In the genomic region with DNA sequence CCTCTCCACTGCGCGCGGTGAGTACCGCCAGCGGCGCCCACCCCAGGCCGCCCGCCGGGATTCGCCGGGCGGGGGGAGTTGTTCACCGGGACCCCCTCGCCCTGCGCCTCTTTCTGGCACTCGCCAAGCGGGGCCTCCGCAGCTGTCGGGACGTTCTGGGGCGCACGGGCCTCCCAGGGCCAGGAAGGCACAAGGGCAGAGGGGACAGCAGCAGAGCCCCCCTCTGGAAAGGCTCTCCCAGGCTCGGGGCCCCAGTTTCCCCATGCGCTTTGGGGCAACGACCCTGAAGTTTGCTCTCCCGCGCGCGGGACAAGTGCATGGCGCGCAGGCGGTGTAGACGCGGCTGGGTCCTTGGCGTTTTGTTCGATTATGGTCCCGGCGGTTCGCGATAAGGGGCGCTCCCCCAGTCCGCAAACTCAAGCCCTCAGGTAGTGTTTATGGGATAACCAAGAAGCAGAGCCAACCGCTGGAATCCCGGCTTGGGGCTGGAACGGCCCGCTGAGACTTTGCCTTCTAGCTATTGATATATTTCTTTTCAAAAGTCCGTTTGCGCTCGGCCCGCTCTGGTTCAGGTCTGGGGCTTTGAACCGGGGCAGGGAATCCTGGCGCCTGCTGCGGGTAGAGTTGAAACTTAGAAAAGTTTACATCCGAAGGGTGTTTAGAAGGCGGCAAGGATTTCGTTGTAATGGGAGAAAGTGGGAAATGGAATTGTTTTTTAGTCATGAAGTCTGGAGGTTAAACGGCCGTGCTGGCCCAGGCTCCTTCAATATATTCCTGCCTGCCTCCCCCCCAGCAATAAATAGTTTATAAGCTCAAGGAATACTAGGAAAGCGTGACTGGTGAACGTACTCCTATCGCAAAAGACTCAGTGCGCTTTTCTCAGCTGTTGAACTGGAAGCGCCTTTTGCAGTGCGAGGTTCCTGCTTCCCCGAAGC, we compare ENCODE assay signal across 8 cellular contexts. TPM values are rescaled to one million over a fixed set of nuclear protein-coding genes. Genes with fewer than 3 reads are reported as not detected.
DNase-seq lines count a peak whose midpoint lies in the region; ATAC-seq, FAIRE-seq and TF ChIP-seq lines count a peak whose summit lies in the region.

No MANE protein-coding gene starts in this region.

- TF ChIP-seq CTCF in LNCaP clone FGC (IDR thresholded peaks at IDR 0.05; ENCODE audit: control insufficient read depth, extremely low read depth, insufficient read depth) (no peak), astrocyte of the spinal cord (IDR thresholded peaks at IDR 0.05; ENCODE audit: low read depth, low read length) (no peak), kidney (IDR thresholded peaks at IDR 0.05; ENCODE audit: borderline replicate concordance, extremely low read depth, insufficient read depth) (no peak), thoracic aorta (IDR thresholded peaks at IDR 0.05) (no peak)

- no peaks in the 10 kb centered on the region for H3K27me3 ChIP-seq in thoracic aorta (replicated peaks; ENCODE audit: insufficient read depth)

- H3K4me3 ChIP-seq in LNCaP clone FGC (ENCODE audit: low read depth, low read length) (peak overlapping the region; percentile 31), astrocyte of the spinal cord (ENCODE audit: low read depth, low read length) (peak overlapping the region; percentile 15), kidney (ENCODE audit: low read length in 2 of 2) (peak overlapping the region; percentile 69 to 71), thoracic aorta (peak overlapping the region; percentile 74)

- H3K36me3 ChIP-seq in kidney (ENCODE audit: control insufficient read depth in 1 of 2, insufficient read depth in 2 of 2, low read length in 2 of 2) (no peaks in the 10 kb centered on the region), thoracic aorta (no peaks in the 10 kb centered on the region)

- H3K4me1 ChIP-seq in kidney (ENCODE audit: control insufficient read depth in 1 of 2, insufficient read depth in 1 of 2, low read depth in 1 of 2, low read length in 2 of 2) = peaks cover 0 to 2% of the 10 kb centered on the region in 2 donors
- peaks cover 0 to 13% of the 10 kb centered on the region in 2 donors for H3K4me1 ChIP-seq in thoracic aorta (ENCODE audit: control insufficient read depth in 1 of 2, low read depth in 2 of 2)

- no peak for DNase-seq in LNCaP clone FGC (ENCODE audit: low read depth)
- peak; percentile 19 for DNase-seq in astrocyte of the spinal cord (ENCODE audit: low read depth, low spot score)
- DNase-seq in kidney = peak; percentile 71
- DNase-seq in thoracic aorta (ENCODE audit: low spot score) = no peak
- no peak for DNase-seq in H54 (ENCODE audit: insufficient read length, low spot score)
- no peak for DNase-seq in SW 1271 (lab: John Stamatoyannopoulos, UW)
- no peak for DNase-seq in DMS79 treated with DMSO at 0.1 percent for 48 hours (lab: John Stamatoyannopoulos, UW)
- DNase-seq in stimulated activated CD4-positive, alpha-beta T cell treated with anti-CD3 and anti-CD28 coated beads, Interleukin-2, amount 100 ng/mL, for 48 hours = no peak

- FAIRE-seq in kidney (lab: Jason Lieb, UNC) (no peak), H54 (lab: Jason Lieb, UNC) (no peak)

- no peak overlapping the region for H3K9ac ChIP-seq in kidney (ENCODE audit: low read length in 2 of 2)

- ATAC-seq in thoracic aorta (ENCODE audit: insufficient number of reproducible peaks, low FRiP score, low read depth) = no peak

- intact Hi-C loops in kidney (cut with DNase I) = no loop called here

- in situ Hi-C loops in astrocyte of the spinal cord (cut with HindIII; ENCODE audit: low sequenced_read_pairs) = no loop called here

- H3K9me3 ChIP-seq in kidney (ENCODE audit: control insufficient read depth in 1 of 2, low read length in 2 of 2) (no peaks in the 10 kb centered on the region), thoracic aorta (peaks cover 4% of the 10 kb centered on the region)

- TF ChIP-seq POLR2A in H54 (IDR thresholded peaks at IDR 0.05; ENCODE audit: low read depth, low read length) = no peak

- peak overlapping the region in 1 of 2 donors; percentile 47 for H3K27ac ChIP-seq in kidney (ENCODE audit: low read depth in 2 of 2, low read length in 2 of 2)
- H3K27ac ChIP-seq in thoracic aorta = no peak overlapping the region

RNA-seq across cellular contexts. Expression of a gene that starts 0.6 kb away (rescaled TPM):
- total RNA-seq in kidney (2.6 TPM), thoracic aorta (1 to 10 TPM; 3.5 to 3.8 TPM)
- polyA plus RNA-seq in kidney (ENCODE audit: insufficient read depth, low read depth, low replicate concordance) = 7.9 TPM

Comparison
In these comparisons a context has a peak if more than half of its experiments do, and no peak if none do; other contexts are left out.
1. DNase-seq: peak in astrocyte of the spinal cord (single experiment) and kidney (single experiment); none in LNCaP clone FGC (single experiment), thoracic aorta (single experiment), H54 (single experiment), SW 1271 (0 of 2), DMS79 treated with DMSO at 0.1 percent for 48 hours (single experiment) and stimulated activated CD4-positive, alpha-beta T cell treated with anti-CD3 and anti-CD28 coated beads, Interleukin-2, amount 100 ng/mL, for 48 hours (0 of 2).
2. H3K4me3 ChIP-seq: peak in every context shown above with its lines; median percentile 74 in thoracic aorta; 70 in kidney; 31 in LNCaP clone FGC; 15 in astrocyte of the spinal cord.